Comparison of ENCODE assay signal across 23 cellular contexts in the genomic region with DNA sequence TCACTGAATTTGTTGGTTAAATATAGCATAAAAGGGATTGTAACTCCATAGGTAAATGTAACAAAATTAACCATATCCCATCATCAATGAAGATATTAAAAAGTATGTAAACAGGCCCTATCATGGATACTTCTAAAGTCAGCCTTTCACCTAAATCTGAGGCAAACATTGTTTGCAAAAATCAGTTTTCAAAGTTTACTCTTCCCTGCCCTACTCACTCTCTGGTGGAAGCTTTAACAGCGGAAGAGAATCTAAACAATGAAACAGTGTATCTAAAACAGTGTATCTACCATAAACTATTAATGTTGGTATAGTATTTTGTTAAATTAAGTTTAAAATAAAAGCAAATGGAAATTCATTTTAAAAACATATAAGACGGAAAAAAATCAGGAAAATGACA.
"Had no signal": no experiment of that assay in that cellular context is flagged by ENCODE, and none has a peak within 500 bp of the region (broad histone marks: within the 10 kb centered on the region; RNA-seq: fewer than 3 reads in every experiment).

No MANE protein-coding gene starts in this region.

- H3K4me3 Mint-ChIP-seq: activated naive CD8-positive, alpha-beta T cell treated with anti-CD3 and anti-CD28 coated beads, Interleukin-2, amount 10 ng/mL, durations not matched to agents 7 days and 5 days; activated T-helper 1 cell treated with anti-CD3 and anti-CD28 coated beads, Interleukin-12 subunit alpha, Interleukin-12 subunit beta, Interleukin-2, Interleukin-4 antibody, amounts not matched to agents 30 ng/mL and 10 ng/mL and 1 ng/mL, durations not matched to agents 14 hours and 24 hours and 36 hours; effector memory CD8-positive, alpha-beta T cell; naive thymus-derived CD8-positive, alpha-beta T cell; stimulated activated naive CD8-positive, alpha-beta T cell treated with anti-CD3 and anti-CD28 coated beads, Interleukin-15, amount 100 ng/mL, for 72 hours; T-helper 2 cell treated with Interferon-gamma antibody and Interleukin-4, amounts not matched to agents 5 μg/mL and 100 μg/mL, for 36 hours; type B pancreatic cell had no signal

- H3K9me3 Mint-ChIP-seq: activated naive CD8-positive, alpha-beta T cell treated with anti-CD3 and anti-CD28 coated beads, Interleukin-2, amount 10 ng/mL, durations not matched to agents 7 days and 5 days; activated T-helper 1 cell treated with anti-CD3 and anti-CD28 coated beads, Interleukin-12 subunit alpha, Interleukin-12 subunit beta, Interleukin-2, Interleukin-4 antibody, amounts not matched to agents 30 ng/mL and 10 ng/mL and 1 ng/mL, durations not matched to agents 14 hours and 24 hours and 36 hours; effector memory CD8-positive, alpha-beta T cell; naive thymus-derived CD8-positive, alpha-beta T cell; stimulated activated naive CD8-positive, alpha-beta T cell treated with anti-CD3 and anti-CD28 coated beads, Interleukin-15, amount 100 ng/mL, for 72 hours; T-helper 2 cell treated with Interferon-gamma antibody and Interleukin-4, amounts not matched to agents 5 μg/mL and 100 μg/mL, for 36 hours; type B pancreatic cell had no signal

- H3K36me3 ChIP-seq: breast epithelium, left lung had no signal

- H3K27ac Mint-ChIP-seq: activated naive CD8-positive, alpha-beta T cell treated with anti-CD3 and anti-CD28 coated beads, Interleukin-2, amount 10 ng/mL, durations not matched to agents 7 days and 5 days; activated T-helper 1 cell treated with anti-CD3 and anti-CD28 coated beads, Interleukin-12 subunit alpha, Interleukin-12 subunit beta, Interleukin-2, Interleukin-4 antibody, amounts not matched to agents 30 ng/mL and 10 ng/mL and 1 ng/mL, durations not matched to agents 14 hours and 24 hours and 36 hours; effector memory CD8-positive, alpha-beta T cell; naive thymus-derived CD8-positive, alpha-beta T cell; stimulated activated naive CD8-positive, alpha-beta T cell treated with anti-CD3 and anti-CD28 coated beads, Interleukin-15, amount 100 ng/mL, for 72 hours; T-helper 2 cell treated with Interferon-gamma antibody and Interleukin-4, amounts not matched to agents 5 μg/mL and 100 μg/mL, for 36 hours had no signal

- DNase-seq: activated CD4-positive, alpha-beta T cell treated with anti-CD3 and anti-CD28 coated beads, Interleukin-2, amount 50 U/mL, for 1 hour; activated CD8-positive, alpha-beta memory T cell treated with anti-CD3 and anti-CD28 coated beads for 24 hours; activated naive CD8-positive, alpha-beta T cell treated with anti-CD3 and anti-CD28 coated beads, Interleukin-2, amount 10 ng/mL, durations not matched to agents 7 days and 5 days; anterior cingulate cortex; dermis blood vessel endothelial cell; effector memory CD8-positive, alpha-beta T cell; foreskin keratinocyte; glutamatergic neuron; hypothalamus; kidney; left lung; mammary epithelial cell; mucosa of descending colon; naive thymus-derived CD8-positive, alpha-beta T cell; right cardiac atrium; small intestine; stimulated activated naive CD8-positive, alpha-beta T cell treated with anti-CD3 and anti-CD28 coated beads, Interleukin-15, amount 100 ng/mL, for 72 hours had no signal

- H3K4me1 Mint-ChIP-seq: activated naive CD8-positive, alpha-beta T cell treated with anti-CD3 and anti-CD28 coated beads, Interleukin-2, amount 10 ng/mL, durations not matched to agents 7 days and 5 days; stimulated activated naive CD8-positive, alpha-beta T cell treated with anti-CD3 and anti-CD28 coated beads, Interleukin-15, amount 100 ng/mL, for 72 hours had no signal

- H3K4me1 ChIP-seq: breast epithelium had no signal

- H3K9me3 ChIP-seq: breast epithelium, left lung, mucosa of descending colon had no signal

- H3K4me3 ChIP-seq: breast epithelium, left lung, mucosa of descending colon had no signal

- ATAC-seq: activated CD4-positive, CD25-positive, alpha-beta regulatory T cell treated with anti-CD3 and anti-CD28 coated beads, Interleukin-2, amount 50 U/mL, for 24 hours; effector memory CD8-positive, alpha-beta T cell; foreskin keratinocyte; left lung; mucosa of descending colon; naive thymus-derived CD8-positive, alpha-beta T cell; right cardiac atrium; stimulated activated naive CD8-positive, alpha-beta T cell treated with anti-CD3 and anti-CD28 coated beads, Interleukin-15, amount 100 ng/mL, for 72 hours had no signal

- H3K27me3 ChIP-seq: breast epithelium, foreskin keratinocyte, left lung had no signal

- H3K27me3 Mint-ChIP-seq: activated naive CD8-positive, alpha-beta T cell treated with anti-CD3 and anti-CD28 coated beads, Interleukin-2, amount 10 ng/mL, durations not matched to agents 7 days and 5 days; effector memory CD8-positive, alpha-beta T cell; naive thymus-derived CD8-positive, alpha-beta T cell; progenitor cell of endocrine pancreas; stimulated activated naive CD8-positive, alpha-beta T cell treated with anti-CD3 and anti-CD28 coated beads, Interleukin-15, amount 100 ng/mL, for 72 hours; type B pancreatic cell had no signal

- H3K27ac ChIP-seq: breast epithelium, foreskin keratinocyte, left lung had no signal
